Comparison of ENCODE assay signal across 13 cellular contexts in the genomic region with DNA sequence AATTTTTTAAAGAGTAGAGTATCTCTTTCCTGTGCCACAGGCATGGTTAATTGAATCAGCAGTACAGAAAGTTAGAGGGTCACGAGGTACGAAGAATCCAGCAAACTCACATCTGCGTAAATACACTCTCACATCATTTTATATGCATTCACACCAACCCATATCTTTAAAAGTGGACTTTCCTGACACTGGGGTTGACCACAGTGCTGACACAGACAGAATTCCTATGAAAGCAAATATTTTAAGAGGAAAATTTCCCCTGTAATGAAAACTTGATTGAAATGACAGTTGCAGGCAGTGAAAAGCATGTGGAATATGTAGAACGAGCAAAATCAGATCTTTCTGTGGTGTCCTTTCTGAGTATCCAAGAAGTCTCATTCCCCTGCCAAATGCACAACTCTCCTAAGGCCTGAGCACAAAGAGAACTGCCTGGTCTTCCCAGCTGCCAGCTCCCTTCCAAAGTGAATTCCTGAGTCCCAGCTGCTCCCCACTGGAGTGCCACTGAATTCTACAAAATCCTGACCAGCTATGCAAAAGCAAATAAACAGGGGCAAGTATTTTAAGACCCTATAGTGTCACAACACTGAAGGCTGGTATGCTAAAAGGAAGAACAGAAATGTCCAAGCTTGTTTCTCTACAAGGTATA. TPM values are rescaled to one million over a fixed set of nuclear protein-coding genes. Genes with fewer than 3 reads are reported as not detected.
DNase-seq lines count a peak whose midpoint lies in the region; ATAC-seq and TF ChIP-seq lines count a peak whose summit lies in the region.
"Had no signal": no experiment of that assay in that cellular context is flagged by ENCODE, and none has a peak within 500 bp of the region (broad histone marks: within the 10 kb centered on the region; RNA-seq: fewer than 3 reads in every experiment).

No MANE protein-coding gene starts in this region.

- no peaks in the 10 kb centered on the region for H3K4me1 ChIP-seq in RWPE2 (ENCODE audit: insufficient read depth, poor library complexity, severe bottlenecking)
- peaks cover 8 to 38% (median 17%) of the 10 kb centered on the region in 4 donors for H3K4me1 ChIP-seq in esophagus muscularis mucosa
- no peaks in the 10 kb centered on the region for H3K4me1 ChIP-seq in psoas muscle

- DNase-seq in Daoy (ENCODE audit: low read depth), result peak; percentile 4
- DNase-seq in RWPE2 (ENCODE audit: low spot score), result no peak
- DNase-seq in esophagus muscularis mucosa (ENCODE audit: extremely low spot score), result no peak
- no peak for DNase-seq in osteocyte (ENCODE audit: extremely low spot score, unreplicated experiment)
- DNase-seq in omental fat pad (ENCODE audit: low spot score), result no peak
- DNase-seq in putamen (ENCODE audit: low spot score), result no peak
- no peak for DNase-seq in psoas muscle
- DNase-seq: DMS79 treated with DMSO at 0.1 percent for 48 hours, endodermal cell, kidney, right lobe of liver had no signal

- no peak overlapping the region for H3K4me3 Mint-ChIP-seq in osteocyte (ENCODE audit: unreplicated experiment)
- H3K4me3 Mint-ChIP-seq: endodermal cell had no signal

- H3K27me3 Mint-ChIP-seq in osteocyte (ENCODE audit: unreplicated experiment), result no peaks in the 10 kb centered on the region

- H3K9me3 Mint-ChIP-seq in osteocyte (ENCODE audit: unreplicated experiment), result peaks cover 9% of the 10 kb centered on the region

- peak overlapping the region; percentile 94 for H3K27ac Mint-ChIP-seq in osteocyte (ENCODE audit: unreplicated experiment)
- H3K27ac Mint-ChIP-seq: endodermal cell had no signal

- ATAC-seq in RWPE2 (ENCODE audit: low read depth), result no peak
- ATAC-seq in omental fat pad (ENCODE audit: low FRiP score), result no peak
- no peak for ATAC-seq in HG03432 (IDR thresholded peaks at IDR 0.05; ENCODE audit: unreplicated experiment)
- ATAC-seq in psoas muscle, result no peak
- ATAC-seq: right lobe of liver had no signal

- H3K36me3 ChIP-seq in RWPE2 (ENCODE audit: low read depth), result no peaks in the 10 kb centered on the region
- H3K36me3 ChIP-seq in esophagus muscularis mucosa, result no peaks in the 10 kb centered on the region
- H3K36me3 ChIP-seq in psoas muscle (ENCODE audit: insufficient read depth in 1 of 2, low read depth in 1 of 2), result no peaks in the 10 kb centered on the region
- H3K36me3 ChIP-seq: right lobe of liver had no signal

- TF ChIP-seq CTCF in RWPE2 (IDR thresholded peaks at IDR 0.05; ENCODE audit: poor library complexity, severe bottlenecking), result no peak
- no peak for TF ChIP-seq CTCF in esophagus muscularis mucosa (IDR thresholded peaks at IDR 0.05)
- TF ChIP-seq CTCF in osteocyte (IDR thresholded peaks at IDR 0.05), result no peak
- no peak for TF ChIP-seq CTCF in omental fat pad (IDR thresholded peaks at IDR 0.05)
- TF ChIP-seq CTCF in psoas muscle (IDR thresholded peaks at IDR 0.05), result no peak

- H3K27ac ChIP-seq in RWPE2 (ENCODE audit: poor library complexity, severe bottlenecking) (peak overlapping the region; percentile 8), esophagus muscularis mucosa (replicated peaks in 1 of 4) (peak overlapping the region; percentile 5 to 35 (median 25)), psoas muscle (no peak overlapping the region)
- H3K27ac ChIP-seq: right lobe of liver had no signal

- H3K9me3 ChIP-seq in RWPE2 (ENCODE audit: severe bottlenecking) (no peaks in the 10 kb centered on the region), esophagus muscularis mucosa (no peaks in the 10 kb centered on the region), psoas muscle (peaks cover 5% of the 10 kb centered on the region)
- H3K9me3 ChIP-seq: right lobe of liver had no signal

- 67% methylated on average over 4 of the region's 4 CpGs for WGBS in esophagus muscularis mucosa
- WGBS in psoas muscle, 3 donors, result 29 to 49% (median 48%) methylated on average over 4 of the region's 4 CpGs

- TF ChIP-seq EP300 in esophagus muscularis mucosa (IDR thresholded peaks at IDR 0.05), result no peak

- no peaks in the 10 kb centered on the region for H3K36me3 Mint-ChIP-seq in osteocyte (ENCODE audit: unreplicated experiment)

- peaks cover 49% of the 10 kb centered on the region for H3K4me1 Mint-ChIP-seq in osteocyte (ENCODE audit: unreplicated experiment)

- no peak overlapping the region for H3K4me3 ChIP-seq in RWPE2 (ENCODE audit: severe bottlenecking)
- H3K4me3 ChIP-seq in esophagus muscularis mucosa, result no peak overlapping the region
- no peak overlapping the region for H3K4me3 ChIP-seq in psoas muscle
- H3K4me3 ChIP-seq: right lobe of liver had no signal

- intact Hi-C loops in esophagus muscularis mucosa (cut with DNase I) (no loop called here), psoas muscle (cut with DNase I) (no loop called here)

- no peak for TF ChIP-seq POLR2A in esophagus muscularis mucosa (IDR thresholded peaks at IDR 0.05; ENCODE audit: low read depth)

- H3K27me3 ChIP-seq in RWPE2 (ENCODE audit: insufficient read depth, poor library complexity, severe bottlenecking) (no peaks in the 10 kb centered on the region), esophagus muscularis mucosa (no peaks in the 10 kb centered on the region), psoas muscle (ENCODE audit: insufficient read depth in 3 of 3, low read length in 2 of 3) (no peaks in the 10 kb centered on the region)
- H3K27me3 ChIP-seq: right lobe of liver had no signal

RNA-seq across cellular contexts. Expression of a gene that starts 50.5 kb away (rescaled TPM):
- total RNA-seq in Daoy (2014; rRNA removed; shearing (Covaris generic)), result not detected in 2 replicates
- total RNA-seq in esophagus muscularis mucosa (not detected), osteocyte (not detected in 2 replicates), omental fat pad (not detected), psoas muscle (under 1 TPM in 1 of 4 donors, not detected in 3; 0.04 TPM)
- polyA plus RNA-seq in psoas muscle, result not detected
- total RNA-seq: endodermal cell, kidney, right lobe of liver, SK-MEL-5 had no signal
